Comparison of ENCODE assay signal across 19 cellular contexts in genomic region chrX:13760428-13760827, GRCh38. TPM values are rescaled to one million over a fixed set of nuclear protein-coding genes. Genes with fewer than 3 reads are reported as not detected.
A peak's percentile ranks its signal among the peaks of the same experiment; 100 is the strongest.
DNase-seq lines count a peak whose midpoint lies in the region; FAIRE-seq and TF ChIP-seq lines count a peak whose summit lies in the region.
"Had no signal": no experiment of that assay in that cellular context is flagged by ENCODE, and none has a peak within 500 bp of the region (broad histone marks: within the 10 kb centered on the region; RNA-seq: fewer than 3 reads in every experiment).

No MANE protein-coding gene starts in this region.

- FAIRE-seq in astrocyte (lab: Jason Lieb, UNC), result peak; percentile 88

- H3K36me3 ChIP-seq in HUES48 (ENCODE audit: control insufficient read depth, insufficient read depth, low read length) (peaks cover 60% of the 10 kb centered on the region), astrocyte (ENCODE audit: insufficient read depth, low read length) (peaks cover 13% of the 10 kb centered on the region), neutrophil (no peaks in the 10 kb centered on the region)

- H3K4me3 ChIP-seq in HUES48 (ENCODE audit: low read depth, low read length) (no peak overlapping the region), astrocyte (ENCODE audit: insufficient read depth, low read depth, low read length) (no peak overlapping the region), neutrophil (ENCODE audit: low read depth in 1 of 2, low read length in 1 of 2) (no peak overlapping the region)

- no peaks in the 10 kb centered on the region for H3K79me2 ChIP-seq in astrocyte (ENCODE audit: insufficient read depth, low read length)

- H3K4me3 Mint-ChIP-seq in astrocyte (ENCODE audit: unreplicated experiment), result no peak overlapping the region

- no peaks in the 10 kb centered on the region for H3K9me3 Mint-ChIP-seq in astrocyte (ENCODE audit: unreplicated experiment)

- H3K36me3 Mint-ChIP-seq in astrocyte (ENCODE audit: low read depth, unreplicated experiment), result no peaks in the 10 kb centered on the region

- H3K9me3 ChIP-seq in HUES48 (ENCODE audit: control insufficient read depth, insufficient read depth, low read length) (no peaks in the 10 kb centered on the region), astrocyte (ENCODE audit: insufficient read depth, low read depth, low read length) (no peaks in the 10 kb centered on the region), neutrophil (no peaks in the 10 kb centered on the region)

- no peak overlapping the region for H3K27ac Mint-ChIP-seq in astrocyte (ENCODE audit: unreplicated experiment)

- DNase-seq in SIG-M5 treated with dmso at 0.1 percent for 504 hours (lab: John Stamatoyannopoulos, UW; ENCODE audit: unreplicated experiment), result peak; percentile 14
- DNase-seq in SIG-M5 (lab: John Stamatoyannopoulos, UW), result no peak
- no peak for DNase-seq in astrocyte (ENCODE audit: low read depth)
- no peak for DNase-seq in NCI-H2227 treated with DMSO at 0.1 percent for 48 hours (lab: John Stamatoyannopoulos, UW)
- no peak for DNase-seq in NCI-H774 (lab: John Stamatoyannopoulos, UW)
- no peak for DNase-seq in NCI-H1105 treated with DMSO at 0.1 percent for 48 hours (lab: John Stamatoyannopoulos, UW)
- DNase-seq: 8988T; DMS79 treated with DMSO at 0.1 percent for 48 hours; NCI-H1092; NCI-H146; NCI-H2029 treated with DMSO at 0.1 percent for 48 hours; NCI-H2171; NCI-H446; NK-92 treated with Interleukin-12 subunit alpha and Interleukin-12 subunit beta, amount 100 ng/mL, for 24 hours; OCI-M1; SHP77 had no signal

- no peaks in the 10 kb centered on the region for H3K4me1 Mint-ChIP-seq in astrocyte (ENCODE audit: low read depth, unreplicated experiment)

- no peak overlapping the region for H3K9ac ChIP-seq in HUES48 (ENCODE audit: low read depth, low read length)
- H3K9ac ChIP-seq in astrocyte (ENCODE audit: low read length), result no peak overlapping the region
- H3K9ac ChIP-seq: KMS-11 had no signal

- H3K27me3 ChIP-seq in HUES48 (ENCODE audit: control insufficient read depth, insufficient read depth, low read length) (no peaks in the 10 kb centered on the region), astrocyte (ENCODE audit: insufficient read depth, low read length) (no peaks in the 10 kb centered on the region), neutrophil (no peaks in the 10 kb centered on the region)

- no peaks in the 10 kb centered on the region for H3K27me3 Mint-ChIP-seq in astrocyte (ENCODE audit: low read depth, unreplicated experiment)

- H3K27ac ChIP-seq in HUES48 (ENCODE audit: low read depth, low read length), result peak overlapping the region; percentile 14
- H3K27ac ChIP-seq in astrocyte (ENCODE audit: low read depth, low read length), result no peak overlapping the region
- H3K27ac ChIP-seq in neutrophil, result peak overlapping the region; percentile 79
- H3K27ac ChIP-seq: KMS-11 had no signal

- H3K4me1 ChIP-seq in HUES48 (ENCODE audit: control insufficient read depth, insufficient read depth, low read length) (peaks cover 67% of the 10 kb centered on the region), astrocyte (ENCODE audit: insufficient read depth, low read length) (no peaks in the 10 kb centered on the region), neutrophil (ENCODE audit: control insufficient read depth in 1 of 2, insufficient read depth in 1 of 2, low read depth in 1 of 2, low read length in 1 of 2) (peaks cover 37 to 41% of the 10 kb centered on the region in 2 experiments)

- no peaks in the 10 kb centered on the region for H4K20me1 ChIP-seq in astrocyte (ENCODE audit: insufficient read depth, low read length)

- no peak overlapping the region for H3K4me2 ChIP-seq in astrocyte (ENCODE audit: low read length)
- H3K4me2 ChIP-seq: KMS-11 had no signal

- H2AFZ ChIP-seq in astrocyte (ENCODE audit: low read depth, low read length), result no peak overlapping the region

- TF ChIP-seq CTCF in astrocyte (IDR thresholded peaks at IDR 0.05; ENCODE audit: insufficient read depth, low read depth, low read length) (no peak), neutrophil (IDR thresholded peaks at IDR 0.05) (no peak)

RNA-seq across cellular contexts. Expression of gene OFD1, which starts 25.9 kb away (rescaled TPM):
- 16.1 and 22.0 TPM in 2 replicates for total RNA-seq in astrocyte

RNA-seq across cellular contexts. Expression of gene TRAPPC2, which starts 26.0 kb away (rescaled TPM):
- 16.6 and 17.0 TPM in 2 replicates for total RNA-seq in astrocyte

RNA-seq across cellular contexts. Expression of gene GPM6B, which starts 56.5 kb away (rescaled TPM):
- total RNA-seq in astrocyte, result 21.5 and 22.4 TPM in 2 replicates
